Comparison of ENCODE assay signal across 14 cellular contexts in genomic region chrX:52979993-52980392, GRCh38. TPM values are rescaled to one million over a fixed set of nuclear protein-coding genes. Genes with fewer than 3 reads are reported as not detected.
DNase-seq lines count a peak whose midpoint lies in the region; ATAC-seq and TF ChIP-seq lines count a peak whose summit lies in the region.
"Had no signal": no experiment of that assay in that cellular context is flagged by ENCODE, and none has a peak within 500 bp of the region (broad histone marks: within the 10 kb centered on the region; RNA-seq: fewer than 3 reads in every experiment).

No MANE protein-coding gene starts in this region.

- ATAC-seq in HG03342 (IDR thresholded peaks at IDR 0.05; ENCODE audit: unreplicated experiment) = no peak

- CTCF ChIA-PET in AG04450 (lab: Charles Lee) = interaction anchor here (3.5 kb wide), 1 partner anchor 10 kb away, joined by 22 read pairs; no protein-coding TSS in a partner anchor

- H3K27me3 Mint-ChIP-seq in HFFc6 (ENCODE audit: insufficient read depth) = no peaks in the 10 kb centered on the region

- no peaks in the 10 kb centered on the region for H3K36me3 Mint-ChIP-seq in HFFc6 (ENCODE audit: low read depth)
- H3K36me3 Mint-ChIP-seq: brain had no signal

- POLR2A ChIA-PET in AG04450 (lab: Yijun Ruan, JAX) = interaction anchor here (0.6 to 1.0 kb wide), 2 partner anchors 16 to 102 kb away, joined by 3 read pairs; partner anchors contain the start of gene TSPYL2

- H3K79me2 ChIP-seq in osteoblast (ENCODE audit: insufficient read depth, low read length) = peaks cover 24% of the 10 kb centered on the region

- peaks cover 2% of the 10 kb centered on the region for H4K20me1 ChIP-seq in osteoblast (ENCODE audit: insufficient read depth, low read length)

- H3K27ac Mint-ChIP-seq in HFFc6 = peak overlapping the region; percentile 90

- peak overlapping the region; percentile 82 for H3K27ac ChIP-seq in AG04450 (ENCODE audit: low read depth, low read length)
- peak overlapping the region in 1 of 2 donors; percentile 78 for H3K27ac ChIP-seq in coronary artery
- peak overlapping the region; percentile 7 for H3K27ac ChIP-seq in osteoblast (ENCODE audit: low read depth, low read length)

- H3K4me3 Mint-ChIP-seq in HFFc6 = peak overlapping the region; percentile 72; the same call in 1 of the 2 replicates

- no peak for TF ChIP-seq CTCF in AG04450 (IDR thresholded peaks at IDR 0.05; ENCODE audit: low read depth, low read length)
- no peak for TF ChIP-seq CTCF in HFFc6 (IDR thresholded peaks at IDR 0.05)
- no peak for TF ChIP-seq CTCF in coronary artery (IDR thresholded peaks at IDR 0.05)
- TF ChIP-seq CTCF in osteoblast (IDR thresholded peaks at IDR 0.05; ENCODE audit: extremely low read depth, low read depth, low read length) = no peak

- H2AFZ ChIP-seq in osteoblast (ENCODE audit: low read length) = no peak overlapping the region

- no peaks in the 10 kb centered on the region for H3K9me3 Mint-ChIP-seq in HFFc6

- H3K4me3 ChIP-seq in AG04450 (ENCODE audit: low read depth, low read length) (no peak overlapping the region), coronary artery (peak overlapping the region; percentile 21), osteoblast (ENCODE audit: insufficient read depth, low read length) (no peak overlapping the region)
- H3K4me3 ChIP-seq: K562 had no signal

- no peak overlapping the region for H3K4me2 ChIP-seq in osteoblast (ENCODE audit: insufficient read depth, low read length)

- H3K36me3 ChIP-seq in osteoblast (ENCODE audit: insufficient read depth, low read length) = no peaks in the 10 kb centered on the region

- peaks cover 25% of the 10 kb centered on the region for H3K4me1 ChIP-seq in osteoblast (ENCODE audit: insufficient read depth, low read length)

- H3K27me3 ChIP-seq in AG04450 (ENCODE audit: control insufficient read depth, insufficient read depth, low read length) (no peaks in the 10 kb centered on the region), osteoblast (ENCODE audit: insufficient read depth, low read length) (peaks cover 3% of the 10 kb centered on the region)

- DNase-seq in AG04450 (ENCODE audit: low read depth, low spot score) (no peak), HFFc6 (no peak), coronary artery (ENCODE audit: low spot score) (no peak), osteoblast (ENCODE audit: insufficient read length, low spot score, missing footprints) (no peak), globus pallidus (ENCODE audit: low spot score) (no peak), anterior cingulate cortex (lab: John Stamatoyannopoulos, UW) (no peak), NCI-H1105 treated with DMSO at 0.1 percent for 48 hours (lab: John Stamatoyannopoulos, UW) (no peak)
- DNase-seq: activated gamma-delta T cell treated with Interleukin-2 at 50 U/mL for 16 hours; NCI-H1048; NK-92 treated with Interleukin-12 subunit alpha and Interleukin-12 subunit beta, amount 100 ng/mL, for 24 hours; T-helper 9 cell had no signal

- H3K4me1 Mint-ChIP-seq in HFFc6 (ENCODE audit: low read depth) = peaks cover 34% of the 10 kb centered on the region

- H3K9me3 ChIP-seq in AG04450 (ENCODE audit: control insufficient read depth, insufficient read depth, low read length) (no peaks in the 10 kb centered on the region), osteoblast (ENCODE audit: low read depth, low read length) (no peaks in the 10 kb centered on the region)

RNA-seq across cellular contexts. Expression of gene FAM156A, which starts 21.7 kb away (rescaled TPM):
- polyA plus RNA-seq in AG04450 (2011; rRNA removed) = 18.2 and 24.0 TPM in 2 replicates
- 12.0 and 14.4 TPM in 2 replicates for polyA minus RNA-seq in AG04450 (2011; rRNA and poly(A)+ RNA removed)
- total RNA-seq in HFFc6 (2021; fragmentation: NEBNext Ultra II Directional; extraction: Animal tissue kit (Norgen Biotek cat#: 25700)) = 10 to 100 TPM; 13.0 to 19.1 (median 16.6) TPM
- 11.8 and 16.6 TPM in 2 replicates for total RNA-seq in osteoblast
